In the genomic region with DNA sequence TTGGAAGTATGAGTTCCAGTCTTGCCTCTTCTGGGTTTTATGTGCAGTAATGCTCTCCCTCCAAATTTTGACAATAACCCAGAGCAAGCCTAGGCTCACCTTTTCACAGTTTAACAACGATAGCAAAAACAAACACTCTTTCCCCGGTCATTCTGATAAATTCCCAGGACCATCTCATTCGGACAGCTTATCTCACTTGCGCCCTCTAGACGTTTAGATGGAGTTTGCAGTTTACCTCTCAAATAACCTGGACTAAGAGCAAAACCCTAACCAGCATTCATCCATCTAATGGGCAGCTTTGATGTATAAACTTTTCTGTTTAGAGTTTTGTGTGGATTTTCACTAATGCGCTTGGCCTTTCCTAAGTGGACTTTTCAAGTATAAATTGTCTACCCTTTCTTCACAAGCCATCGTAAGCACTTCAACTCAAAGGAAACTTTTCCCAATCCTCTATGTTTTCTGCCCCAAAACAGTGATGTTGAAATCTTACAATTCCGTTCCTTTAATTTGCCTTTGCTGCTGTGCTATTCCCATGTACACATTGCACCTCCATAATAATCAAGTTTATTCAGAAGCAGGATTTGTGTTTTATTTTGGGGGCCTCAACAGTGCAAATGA, we compare ENCODE assay signal across 8 cellular contexts.
DNase-seq lines count a peak whose midpoint lies in the region; ATAC-seq and TF ChIP-seq lines count a peak whose summit lies in the region.

No MANE protein-coding gene starts in this region.

- H3K27me3 ChIP-seq in AG04450 (ENCODE audit: control insufficient read depth, insufficient read depth, low read length): no peaks in the 10 kb centered on the region
- H3K27me3 ChIP-seq in testis: no peaks in the 10 kb centered on the region
- no peaks in the 10 kb centered on the region for H3K27me3 ChIP-seq in CD4-positive, alpha-beta T cell (ENCODE audit: control insufficient read depth, insufficient read depth, low read length)

- intact Hi-C loops in testis (cut with DNase I; ENCODE audit: low total_unique reads): no loop called here
- intact Hi-C loops in CD4-positive, alpha-beta T cell (cut with DNase I, micrococcal nuclease): no loop called here

- H3K4me1 Mint-ChIP-seq in CD4-positive, alpha-beta T cell (ENCODE audit: low read depth): no peaks in the 10 kb centered on the region
- H3K4me1 Mint-ChIP-seq in activated CD4-positive, alpha-beta memory T cell treated with anti-CD3 and anti-CD28 coated beads, Interleukin-2, amount 10 ng/mL, durations not matched to agents 7 days and 5 days: no peaks in the 10 kb centered on the region

- 0 out of 2 replicates have a peak, but pooled peaks cover 5% of the 10 kb centered on the region for H3K9me3 ChIP-seq in AG04450 (ENCODE audit: control insufficient read depth, insufficient read depth, low read length)
- no peaks in the 10 kb centered on the region for H3K9me3 ChIP-seq in testis
- no peaks in the 10 kb centered on the region for H3K9me3 ChIP-seq in CD4-positive, alpha-beta T cell (ENCODE audit: control insufficient read depth, low read length)

- TF ChIP-seq CTCF in AG04450 (IDR thresholded peaks at IDR 0.05; ENCODE audit: low read depth, low read length) (peak; percentile 67), fibroblast of mammary gland (conservative IDR thresholded peaks at IDR 0.05; ENCODE audit: control insufficient read depth, insufficient read depth, low read depth, low read length) (peak; percentile 75), testis (IDR thresholded peaks at IDR 0.05) (peak in 2 of 3 experiments; percentile 12 to 35)
- TF ChIP-seq CTCF in CD4-positive, alpha-beta T cell (IDR thresholded peaks at IDR 0.05): no peak

- no peaks in the 10 kb centered on the region for H3K36me3 ChIP-seq in testis (ENCODE audit: low read depth, missing control alignments)

- CTCF ChIA-PET in AG04450 (lab: Charles Lee): interaction anchor here (0.7 to 3.3 kb wide), 10 partner anchors 16 to 258 kb away, joined by 3 to 19 read pairs (median 6); no protein-coding TSS in a partner anchor
- CTCF ChIA-PET in CD4-positive, alpha-beta T cell (lab: Charles Lee): no interaction called here
- CTCF ChIA-PET in activated CD4-positive, alpha-beta memory T cell treated with anti-CD3 and anti-CD28 coated beads, Interleukin-2, amount 10 ng/mL, durations not matched to agents 7 days and 5 days (lab: Charles Lee): no interaction called here

- H3K27ac ChIP-seq in AG04450 (ENCODE audit: low read depth, low read length) (no peak overlapping the region), testis (no peak overlapping the region)
- H3K27ac ChIP-seq in CD4-positive, alpha-beta T cell (ENCODE audit: low read depth, low read length): no peak overlapping the region

- TF ChIP-seq POLR2A in testis (IDR thresholded peaks at IDR 0.05): no peak

- H3K9me3 Mint-ChIP-seq in CD4-positive, alpha-beta T cell: peaks cover 3% of the 10 kb centered on the region
- peaks cover 2% of the 10 kb centered on the region for H3K9me3 Mint-ChIP-seq in activated CD4-positive, alpha-beta memory T cell treated with anti-CD3 and anti-CD28 coated beads, Interleukin-2, amount 10 ng/mL, durations not matched to agents 7 days and 5 days

- ATAC-seq in GM19351 (IDR thresholded peaks at IDR 0.05; ENCODE audit: unreplicated experiment): peak; percentile 61
- ATAC-seq in CD4-positive, alpha-beta T cell (ENCODE audit: poor library complexity): no peak

- no peaks in the 10 kb centered on the region for H3K27me3 Mint-ChIP-seq in CD4-positive, alpha-beta T cell
- H3K27me3 Mint-ChIP-seq in activated CD4-positive, alpha-beta memory T cell treated with anti-CD3 and anti-CD28 coated beads, Interleukin-2, amount 10 ng/mL, durations not matched to agents 7 days and 5 days: no peaks in the 10 kb centered on the region

- H3K4me3 Mint-ChIP-seq in CD4-positive, alpha-beta T cell: no peak overlapping the region
- H3K4me3 Mint-ChIP-seq in activated CD4-positive, alpha-beta memory T cell treated with anti-CD3 and anti-CD28 coated beads, Interleukin-2, amount 10 ng/mL, durations not matched to agents 7 days and 5 days: no peak overlapping the region

- 54 to 65% methylated on average over 8 of the region's 8 CpGs for WGBS in testis, 2 donors

- no peak overlapping the region for H3K27ac Mint-ChIP-seq in CD4-positive, alpha-beta T cell
- H3K27ac Mint-ChIP-seq in activated CD4-positive, alpha-beta memory T cell treated with anti-CD3 and anti-CD28 coated beads, Interleukin-2, amount 10 ng/mL, durations not matched to agents 7 days and 5 days: no peak overlapping the region

- no peaks in the 10 kb centered on the region for H3K4me1 ChIP-seq in testis

- no peaks in the 10 kb centered on the region for H3K36me3 Mint-ChIP-seq in CD4-positive, alpha-beta T cell (ENCODE audit: low read depth)
- no peaks in the 10 kb centered on the region for H3K36me3 Mint-ChIP-seq in activated CD4-positive, alpha-beta memory T cell treated with anti-CD3 and anti-CD28 coated beads, Interleukin-2, amount 10 ng/mL, durations not matched to agents 7 days and 5 days (ENCODE audit: low read depth)

- POLR2A ChIA-PET in AG04450 (lab: Yijun Ruan, JAX): no interaction called here
- POLR2A ChIA-PET in CD4-positive, alpha-beta T cell (lab: Charles Lee): no interaction called here
- POLR2A ChIA-PET in activated CD4-positive, alpha-beta memory T cell treated with anti-CD3 and anti-CD28 coated beads, Interleukin-2, amount 10 ng/mL, durations not matched to agents 7 days and 5 days (lab: Charles Lee): no interaction called here

- DNase-seq in AG04450 (ENCODE audit: low read depth, low spot score): no peak
- DNase-seq in NCI-H82 (lab: John Stamatoyannopoulos, UW): peak; percentile 64
- DNase-seq in fibroblast of mammary gland (ENCODE audit: low read depth): peak; percentile 46
- DNase-seq in testis: peak; percentile 25
- DNase-seq in ureter (ENCODE audit: low spot score): no peak
- no peak for DNase-seq in CD4-positive, alpha-beta T cell
- no peak for DNase-seq in activated CD4-positive, alpha-beta memory T cell treated with anti-CD3 and anti-CD28 coated beads, Interleukin-2, amount 10 ng/mL, durations not matched to agents 7 days and 5 days

- H3K4me3 ChIP-seq in AG04450 (ENCODE audit: low read depth, low read length) (no peak overlapping the region), fibroblast of mammary gland (ENCODE audit: control insufficient read depth, low read depth, low read length) (no peak overlapping the region), testis (no peak overlapping the region)

Comparison
In these comparisons a context has a peak if more than half of its experiments do, and no peak if none do; other contexts are left out.
1. DNase-seq: peak in NCI-H82 (single experiment), fibroblast of mammary gland (single experiment) and testis (single experiment); none in AG04450 (single experiment), ureter (single experiment), CD4-positive, alpha-beta T cell (0 of 10) and activated CD4-positive, alpha-beta memory T cell treated with anti-CD3 and anti-CD28 coated beads, Interleukin-2, amount 10 ng/mL, durations not matched to agents 7 days and 5 days (single experiment).